1 cellular context compared by ENCODE assay signal in the genomic region with DNA sequence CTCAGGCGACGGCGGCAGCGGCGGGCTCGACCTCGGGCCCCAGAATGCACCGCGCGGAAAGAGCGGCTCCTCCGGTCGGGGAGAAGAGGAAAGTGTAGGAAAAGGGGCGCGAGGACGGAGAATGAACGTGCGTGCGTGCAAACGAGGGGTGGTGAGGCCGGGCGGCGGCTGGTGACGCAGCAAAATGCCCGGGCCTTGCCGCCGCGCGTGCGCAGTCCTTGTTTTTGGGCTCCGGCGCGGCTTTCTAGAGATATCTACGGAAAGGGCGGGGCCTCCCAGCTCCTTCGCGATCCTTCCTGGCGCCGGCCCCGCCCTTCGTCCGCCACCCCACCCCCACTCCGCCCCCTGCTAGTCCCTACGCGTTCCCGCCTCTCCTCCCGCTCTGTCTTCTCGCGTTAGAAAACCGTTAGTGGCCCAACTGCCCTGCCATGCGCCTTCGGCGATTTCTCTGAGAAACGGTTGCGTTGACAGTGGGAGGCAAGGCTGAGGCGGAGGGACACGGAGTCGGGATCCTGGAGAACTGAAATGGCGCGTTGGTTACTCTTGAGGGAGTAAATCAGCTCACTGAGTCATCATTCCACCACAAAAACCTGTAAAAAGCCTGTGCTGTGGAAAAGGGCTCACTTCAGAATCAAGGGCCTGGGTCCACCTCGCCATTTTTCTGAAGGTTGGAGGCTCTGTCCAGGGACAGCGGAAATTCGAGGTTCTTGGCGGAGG.
TF ChIP-seq lines count a peak whose summit lies in the region.

Gene PTGES3, minus strand, starts transcription at position 156 of the 717 bp plus-strand sequence. CDS start 285 bp downstream, outside the sequence.

TF ChIP-seq in A549, 52 proteins besides CTCF, POLR2A, EP300 and RAD21 (continued from another document):
- TF ChIP-seq, protein P1, sequence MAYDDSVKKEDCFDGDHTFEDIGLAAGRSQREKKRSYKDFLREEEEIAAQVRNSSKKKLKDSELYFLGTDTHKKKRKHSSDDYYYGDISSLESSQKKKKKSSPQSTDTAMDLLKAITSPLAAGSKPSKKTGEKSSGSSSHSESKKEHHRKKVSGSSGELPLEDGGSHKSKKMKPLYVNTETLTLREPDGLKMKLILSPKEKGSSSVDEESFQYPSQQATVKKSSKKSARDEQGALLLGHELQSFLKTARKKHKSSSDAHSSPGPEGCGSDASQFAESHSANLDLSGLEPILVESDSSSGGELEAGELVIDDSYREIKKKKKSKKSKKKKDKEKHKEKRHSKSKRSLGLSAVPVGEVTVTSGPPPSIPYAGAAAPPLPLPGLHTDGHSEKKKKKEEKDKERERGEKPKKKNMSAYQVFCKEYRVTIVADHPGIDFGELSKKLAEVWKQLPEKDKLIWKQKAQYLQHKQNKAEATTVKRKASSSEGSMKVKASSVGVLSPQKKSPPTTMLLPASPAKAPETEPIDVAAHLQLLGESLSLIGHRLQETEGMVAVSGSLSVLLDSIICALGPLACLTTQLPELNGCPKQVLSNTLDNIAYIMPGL (CRISPR knock-in tag; IDR thresholded peaks at IDR 0.05; ENCODE audit: borderline replicate concordance): no peak
- TF ChIP-seq HOXB5 (CRISPR knock-in tag; IDR thresholded peaks at IDR 0.05): peak; percentile 29; the same call in 1 of the 2 replicates
- TF ChIP-seq RCOR1 (IDR thresholded peaks at IDR 0.05; ENCODE audit: low read depth, low read length): no peak
- TF ChIP-seq, protein P2, sequence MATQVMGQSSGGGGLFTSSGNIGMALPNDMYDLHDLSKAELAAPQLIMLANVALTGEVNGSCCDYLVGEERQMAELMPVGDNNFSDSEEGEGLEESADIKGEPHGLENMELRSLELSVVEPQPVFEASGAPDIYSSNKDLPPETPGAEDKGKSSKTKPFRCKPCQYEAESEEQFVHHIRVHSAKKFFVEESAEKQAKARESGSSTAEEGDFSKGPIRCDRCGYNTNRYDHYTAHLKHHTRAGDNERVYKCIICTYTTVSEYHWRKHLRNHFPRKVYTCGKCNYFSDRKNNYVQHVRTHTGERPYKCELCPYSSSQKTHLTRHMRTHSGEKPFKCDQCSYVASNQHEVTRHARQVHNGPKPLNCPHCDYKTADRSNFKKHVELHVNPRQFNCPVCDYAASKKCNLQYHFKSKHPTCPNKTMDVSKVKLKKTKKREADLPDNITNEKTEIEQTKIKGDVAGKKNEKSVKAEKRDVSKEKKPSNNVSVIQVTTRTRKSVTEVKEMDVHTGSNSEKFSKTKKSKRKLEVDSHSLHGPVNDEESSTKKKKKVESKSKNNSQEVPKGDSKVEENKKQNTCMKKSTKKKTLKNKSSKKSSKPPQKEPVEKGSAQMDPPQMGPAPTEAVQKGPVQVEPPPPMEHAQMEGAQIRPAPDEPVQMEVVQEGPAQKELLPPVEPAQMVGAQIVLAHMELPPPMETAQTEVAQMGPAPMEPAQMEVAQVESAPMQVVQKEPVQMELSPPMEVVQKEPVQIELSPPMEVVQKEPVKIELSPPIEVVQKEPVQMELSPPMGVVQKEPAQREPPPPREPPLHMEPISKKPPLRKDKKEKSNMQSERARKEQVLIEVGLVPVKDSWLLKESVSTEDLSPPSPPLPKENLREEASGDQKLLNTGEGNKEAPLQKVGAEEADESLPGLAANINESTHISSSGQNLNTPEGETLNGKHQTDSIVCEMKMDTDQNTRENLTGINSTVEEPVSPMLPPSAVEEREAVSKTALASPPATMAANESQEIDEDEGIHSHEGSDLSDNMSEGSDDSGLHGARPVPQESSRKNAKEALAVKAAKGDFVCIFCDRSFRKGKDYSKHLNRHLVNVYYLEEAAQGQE (IDR thresholded peaks at IDR 0.05): peak; percentile 71
- TF ChIP-seq FOXS1 (CRISPR knock-in tag; IDR thresholded peaks at IDR 0.05): no peak
- no peak for TF ChIP-seq TFCP2L1 (CRISPR knock-in tag; IDR thresholded peaks at IDR 0.05)
- no peak for TF ChIP-seq HES2 (IDR thresholded peaks at IDR 0.05)
- no peak for TF ChIP-seq ZFP36 (IDR thresholded peaks at IDR 0.05; ENCODE audit: borderline replicate concordance, partially characterized antibody)
- no peak; the same call in 1 of the 2 replicates for TF ChIP-seq MAZ (IDR thresholded peaks at IDR 0.05; ENCODE audit: borderline replicate concordance, low read depth, low read length)
- TF ChIP-seq CBX8 (IDR thresholded peaks at IDR 0.05): no peak
- TF ChIP-seq HEYL (CRISPR knock-in tag; IDR thresholded peaks at IDR 0.05): no peak
- TF ChIP-seq, protein P3, sequence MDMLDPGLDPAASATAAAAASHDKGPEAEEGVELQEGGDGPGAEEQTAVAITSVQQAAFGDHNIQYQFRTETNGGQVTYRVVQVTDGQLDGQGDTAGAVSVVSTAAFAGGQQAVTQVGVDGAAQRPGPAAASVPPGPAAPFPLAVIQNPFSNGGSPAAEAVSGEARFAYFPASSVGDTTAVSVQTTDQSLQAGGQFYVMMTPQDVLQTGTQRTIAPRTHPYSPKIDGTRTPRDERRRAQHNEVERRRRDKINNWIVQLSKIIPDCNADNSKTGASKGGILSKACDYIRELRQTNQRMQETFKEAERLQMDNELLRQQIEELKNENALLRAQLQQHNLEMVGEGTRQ (IDR thresholded peaks at IDR 0.05): no peak
- TF ChIP-seq, protein P4, sequence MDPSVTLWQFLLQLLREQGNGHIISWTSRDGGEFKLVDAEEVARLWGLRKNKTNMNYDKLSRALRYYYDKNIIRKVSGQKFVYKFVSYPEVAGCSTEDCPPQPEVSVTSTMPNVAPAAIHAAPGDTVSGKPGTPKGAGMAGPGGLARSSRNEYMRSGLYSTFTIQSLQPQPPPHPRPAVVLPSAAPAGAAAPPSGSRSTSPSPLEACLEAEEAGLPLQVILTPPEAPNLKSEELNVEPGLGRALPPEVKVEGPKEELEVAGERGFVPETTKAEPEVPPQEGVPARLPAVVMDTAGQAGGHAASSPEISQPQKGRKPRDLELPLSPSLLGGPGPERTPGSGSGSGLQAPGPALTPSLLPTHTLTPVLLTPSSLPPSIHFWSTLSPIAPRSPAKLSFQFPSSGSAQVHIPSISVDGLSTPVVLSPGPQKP (IDR thresholded peaks at IDR 0.05; ENCODE audit: low read depth, low read length): no peak
- TF ChIP-seq ZC3H11A (IDR thresholded peaks at IDR 0.05): no peak
- no peak for TF ChIP-seq KDM5A (IDR thresholded peaks at IDR 0.05)
- no peak for TF ChIP-seq ZNF302 (CRISPR knock-in tag; IDR thresholded peaks at IDR 0.05)
- peak; percentile 95 for TF ChIP-seq PHF8 (IDR thresholded peaks at IDR 0.05; ENCODE audit: borderline replicate concordance, low read depth)
- TF ChIP-seq CEBPB (IDR thresholded peaks at IDR 0.05): peak in 1 of 2 experiments; percentile 57; a peak in 1 of 4 replicates
- TF ChIP-seq JUNB (IDR thresholded peaks at IDR 0.05): no peak
- no peak for TF ChIP-seq FOSB (CRISPR knock-in tag; IDR thresholded peaks at IDR 0.05)
- 0 out of 2 replicates have a peak, but pooled peaks have one; percentile 62 for TF ChIP-seq EHF (CRISPR knock-in tag; IDR thresholded peaks at IDR 0.05)
- no peak for TF ChIP-seq HDAC2 (IDR thresholded peaks at IDR 0.05)
- no peak for TF ChIP-seq HOXB13 (CRISPR knock-in tag; IDR thresholded peaks at IDR 0.05; ENCODE audit: low read depth)
- peak; percentile 68 for TF ChIP-seq MYC (IDR thresholded peaks at IDR 0.05; ENCODE audit: borderline replicate concordance, low read length)
- peak; percentile 98 for TF ChIP-seq E2F6 (IDR thresholded peaks at IDR 0.05; ENCODE audit: borderline replicate concordance, low read depth)
- TF ChIP-seq EHMT2 (IDR thresholded peaks at IDR 0.05; ENCODE audit: low read depth): no peak
- no peak for TF ChIP-seq RFX5 (IDR thresholded peaks at IDR 0.05)
- no peak for TF ChIP-seq KDM1A (IDR thresholded peaks at IDR 0.05; ENCODE audit: low read depth)
- TF ChIP-seq CHD4 (IDR thresholded peaks at IDR 0.05; ENCODE audit: borderline replicate concordance): no peak
- TF ChIP-seq CHD2 (IDR thresholded peaks at IDR 0.05; ENCODE audit: low read length, partially characterized antibody): peak; percentile 86
- peak; percentile 97 for TF ChIP-seq MAFK (IDR thresholded peaks at IDR 0.05; ENCODE audit: partially characterized antibody)
- peak; percentile 25; the same call in 1 of the 2 replicates for TF ChIP-seq GATA3 (IDR thresholded peaks at IDR 0.05; ENCODE audit: borderline replicate concordance)
- TF ChIP-seq PBX3 (IDR thresholded peaks at IDR 0.05): no peak; the same call in 1 of the 2 replicates
